Comparison of ENCODE assay signal across 17 cellular contexts in the genomic region with DNA sequence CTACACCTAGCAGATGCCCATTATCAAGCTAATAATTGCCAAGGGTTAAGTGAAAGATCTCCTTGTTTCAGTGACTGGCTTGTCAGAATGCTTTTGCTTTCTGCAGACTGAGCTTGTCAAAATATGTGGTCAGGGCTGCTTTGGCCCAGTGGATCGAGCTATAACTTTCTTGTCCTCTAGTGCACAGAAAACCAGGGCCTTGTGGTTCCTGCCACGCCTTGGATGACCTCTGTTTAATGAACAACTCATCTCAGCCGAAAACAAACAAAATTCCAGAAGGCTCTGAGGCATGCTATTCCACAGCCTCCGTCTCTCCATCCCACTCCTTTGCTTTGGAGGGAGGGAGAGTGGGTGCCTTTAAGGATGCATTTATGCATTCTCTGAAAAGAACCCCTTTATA. TPM values are rescaled to one million over a fixed set of nuclear protein-coding genes. Genes with fewer than 3 reads are reported as not detected.
A peak's percentile ranks its signal among the peaks of the same experiment; 100 is the strongest.
DNase-seq lines count a peak whose midpoint lies in the region; ATAC-seq lines count a peak whose summit lies in the region.
"Had no signal": no experiment of that assay in that cellular context is flagged by ENCODE, and none has a peak within 500 bp of the region (broad histone marks: within the 10 kb centered on the region; RNA-seq: fewer than 3 reads in every experiment).

No MANE protein-coding gene starts in this region.

- peaks cover 40% of the 10 kb centered on the region for H3K36me3 ChIP-seq in adipocyte (ENCODE audit: control insufficient read depth, insufficient read depth, low read length, severe bottlenecking)
- peaks cover 65% of the 10 kb centered on the region for H3K36me3 ChIP-seq in skeletal muscle satellite cell (ENCODE audit: insufficient read depth, low read length)
- H3K36me3 ChIP-seq: cardiac muscle cell, prostate gland had no signal

- H3K4me3 ChIP-seq in adipocyte (ENCODE audit: low read length) (no peak overlapping the region), skeletal muscle satellite cell (ENCODE audit: low read length) (no peak overlapping the region)
- H3K4me3 ChIP-seq: cardiac muscle cell, prostate gland had no signal

- no peak overlapping the region for H3K4me2 ChIP-seq in skeletal muscle satellite cell (ENCODE audit: low read length)

- H3K4me1 ChIP-seq in adipocyte (ENCODE audit: control insufficient read depth, insufficient read depth, low read length) (peaks cover 12% of the 10 kb centered on the region), skeletal muscle satellite cell (ENCODE audit: control insufficient read depth, insufficient read depth, low read length) (peaks cover 32% of the 10 kb centered on the region)
- H3K4me1 ChIP-seq: prostate gland had no signal

- H3K9ac ChIP-seq in adipocyte (ENCODE audit: low read length), result peak overlapping the region; percentile 70
- peak overlapping the region; percentile 28 for H3K9ac ChIP-seq in skeletal muscle satellite cell (ENCODE audit: low read depth, low read length)

- H3K27me3 ChIP-seq in adipocyte (replicated peaks; ENCODE audit: control insufficient read depth, insufficient read depth, low read length) (no peaks in the 10 kb centered on the region), skeletal muscle satellite cell (ENCODE audit: control insufficient read depth, insufficient read depth, low read length) (no peaks in the 10 kb centered on the region)
- H3K27me3 ChIP-seq: cardiac muscle cell had no signal

- H3K9me3 ChIP-seq in adipocyte (ENCODE audit: control insufficient read depth, low read length) (no peaks in the 10 kb centered on the region), skeletal muscle satellite cell (replicated peaks; ENCODE audit: low read length) (no peaks in the 10 kb centered on the region)
- H3K9me3 ChIP-seq: prostate gland had no signal

- no peak for ATAC-seq in HG03108 (IDR thresholded peaks at IDR 0.05; ENCODE audit: unreplicated experiment)

- peak; percentile 47 for DNase-seq in EL
- peak; percentile 52 for DNase-seq in adipocyte (ENCODE audit: low read depth)
- DNase-seq in iris pigment epithelial cell (ENCODE audit: low read depth), result peak; percentile 53
- no peak for DNase-seq in NCI-H69 (lab: John Stamatoyannopoulos, UW)
- no peak for DNase-seq in NCI-H1694 (lab: John Stamatoyannopoulos, UW)
- DNase-seq in OCI-M1 (lab: John Stamatoyannopoulos, UW), result no peak
- DNase-seq: activated naive CD4-positive, alpha-beta T cell treated with anti-CD3 and anti-CD28 coated beads for 36 hours; CD4-positive, CD25-positive, alpha-beta regulatory T cell; GF-D8; naive B cell; NCI-H2081; NCI-H82; SHP77 had no signal

RNA-seq across cellular contexts. Expression of a gene that starts 11.3 kb away (rescaled TPM):
- 31.7 and 53.0 TPM in 2 replicates for total RNA-seq in skeletal muscle satellite cell (2012; rRNA removed)

RNA-seq across cellular contexts. Expression of a gene that starts 14.0 kb away (rescaled TPM):
- 7.9 and 8.6 TPM in 2 replicates for total RNA-seq in skeletal muscle satellite cell (2012; rRNA removed)
- total RNA-seq: activated naive CD4-positive, alpha-beta T cell treated with anti-CD3 and anti-CD28 coated beads for 36 hours had no signal

Comparison
In these comparisons a context has a peak if more than half of its experiments do, and no peak if none do; other contexts are left out.
1. DNase-seq: peak in EL (single experiment), adipocyte (single experiment) and iris pigment epithelial cell (single experiment); none in NCI-H69 (single experiment), NCI-H1694 (single experiment) and OCI-M1 (single experiment).